In the genomic region with DNA sequence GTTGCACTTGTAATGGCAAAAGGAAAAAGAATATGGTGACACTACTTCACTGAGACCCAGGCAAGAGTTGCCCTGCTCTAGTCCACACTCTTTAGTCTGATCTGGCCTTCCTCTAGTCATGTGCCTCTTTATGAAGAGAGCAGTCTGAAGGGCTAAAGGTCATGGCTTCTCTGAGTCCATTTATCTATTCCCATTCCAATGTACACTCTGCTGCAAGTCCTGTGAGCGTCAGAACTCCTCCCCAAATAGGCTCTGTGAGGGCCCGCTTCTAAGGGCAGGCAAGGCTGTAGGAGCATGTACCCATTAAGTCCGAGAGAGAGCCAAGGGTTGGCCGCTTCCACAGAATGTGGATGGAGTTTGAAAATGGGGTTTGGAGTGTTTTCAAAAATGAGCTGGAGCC, we compare ENCODE assay signal across 1 cellular context.
TF ChIP-seq lines count a peak whose summit lies in the region.

No MANE protein-coding gene starts in this region.

TF ChIP-seq in HepG2, 621 proteins besides CTCF, POLR2A, EP300 and RAD21 (continued from another document and continues in another):
- no peak for TF ChIP-seq ZNF407 (CRISPR knock-in tag; IDR thresholded peaks at IDR 0.05; ENCODE audit: not compliant biosample characterization)
- no peak for TF ChIP-seq IKZF4 (CRISPR knock-in tag; IDR thresholded peaks at IDR 0.05; ENCODE audit: borderline replicate concordance, low read depth, not compliant biosample characterization)
- peak; percentile 39; the same call in 1 of the 2 replicates for TF ChIP-seq CBX5 (CRISPR knock-in tag; IDR thresholded peaks at IDR 0.05; ENCODE audit: borderline replicate concordance)
- TF ChIP-seq, protein P1, sequence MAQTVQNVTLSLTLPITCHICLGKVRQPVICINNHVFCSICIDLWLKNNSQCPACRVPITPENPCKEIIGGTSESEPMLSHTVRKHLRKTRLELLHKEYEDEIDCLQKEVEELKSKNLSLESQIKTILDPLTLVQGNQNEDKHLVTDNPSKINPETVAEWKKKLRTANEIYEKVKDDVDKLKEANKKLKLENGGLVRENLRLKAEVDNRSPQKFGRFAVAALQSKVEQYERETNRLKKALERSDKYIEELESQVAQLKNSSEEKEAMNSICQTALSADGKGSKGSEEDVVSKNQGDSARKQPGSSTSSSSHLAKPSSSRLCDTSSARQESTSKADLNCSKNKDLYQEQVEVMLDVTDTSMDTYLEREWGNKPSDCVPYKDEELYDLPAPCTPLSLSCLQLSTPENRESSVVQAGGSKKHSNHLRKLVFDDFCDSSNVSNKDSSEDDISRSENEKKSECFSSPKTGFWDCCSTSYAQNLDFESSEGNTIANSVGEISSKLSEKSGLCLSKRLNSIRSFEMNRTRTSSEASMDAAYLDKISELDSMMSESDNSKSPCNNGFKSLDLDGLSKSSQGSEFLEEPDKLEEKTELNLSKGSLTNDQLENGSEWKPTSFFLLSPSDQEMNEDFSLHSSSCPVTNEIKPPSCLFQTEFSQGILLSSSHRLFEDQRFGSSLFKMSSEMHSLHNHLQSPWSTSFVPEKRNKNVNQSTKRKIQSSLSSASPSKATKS (CRISPR knock-in tag; IDR thresholded peaks at IDR 0.05): no peak
- TF ChIP-seq PAF1 (CRISPR knock-in tag; IDR thresholded peaks at IDR 0.05): no peak
- peak; percentile 15; the same call in 1 of the 2 replicates for TF ChIP-seq SMC3 (IDR thresholded peaks at IDR 0.05; ENCODE audit: low read length)
- TF ChIP-seq, protein P2, sequence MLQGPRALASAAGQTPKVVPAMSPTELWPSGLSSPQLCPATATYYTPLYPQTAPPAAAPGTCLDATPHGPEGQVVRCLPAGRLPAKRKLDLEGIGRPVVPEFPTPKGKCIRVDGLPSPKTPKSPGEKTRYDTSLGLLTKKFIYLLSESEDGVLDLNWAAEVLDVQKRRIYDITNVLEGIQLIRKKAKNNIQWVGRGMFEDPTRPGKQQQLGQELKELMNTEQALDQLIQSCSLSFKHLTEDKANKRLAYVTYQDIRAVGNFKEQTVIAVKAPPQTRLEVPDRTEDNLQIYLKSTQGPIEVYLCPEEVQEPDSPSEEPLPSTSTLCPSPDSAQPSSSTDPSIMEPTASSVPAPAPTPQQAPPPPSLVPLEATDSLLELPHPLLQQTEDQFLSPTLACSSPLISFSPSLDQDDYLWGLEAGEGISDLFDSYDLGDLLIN (CRISPR knock-in tag; IDR thresholded peaks at IDR 0.05; ENCODE audit: borderline replicate concordance): no peak
- TF ChIP-seq, protein P3, sequence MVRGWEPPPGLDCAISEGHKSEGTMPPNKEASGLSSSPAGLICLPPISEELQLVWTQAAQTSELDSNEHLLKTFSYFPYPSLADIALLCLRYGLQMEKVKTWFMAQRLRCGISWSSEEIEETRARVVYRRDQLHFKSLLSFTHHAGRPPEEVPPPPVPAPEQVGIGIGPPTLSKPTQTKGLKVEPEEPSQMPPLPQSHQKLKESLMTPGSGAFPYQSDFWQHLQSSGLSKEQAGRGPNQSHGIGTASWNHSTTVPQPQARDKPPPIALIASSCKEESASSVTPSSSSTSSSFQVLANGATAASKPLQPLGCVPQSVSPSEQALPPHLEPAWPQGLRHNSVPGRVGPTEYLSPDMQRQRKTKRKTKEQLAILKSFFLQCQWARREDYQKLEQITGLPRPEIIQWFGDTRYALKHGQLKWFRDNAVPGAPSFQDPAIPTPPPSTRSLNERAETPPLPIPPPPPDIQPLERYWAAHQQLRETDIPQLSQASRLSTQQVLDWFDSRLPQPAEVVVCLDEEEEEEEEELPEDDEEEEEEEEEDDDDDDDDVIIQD (CRISPR knock-in tag; IDR thresholded peaks at IDR 0.05; ENCODE audit: low read depth): peak; percentile 92; the same call in 1 of the 2 replicates
- TF ChIP-seq, protein P4, sequence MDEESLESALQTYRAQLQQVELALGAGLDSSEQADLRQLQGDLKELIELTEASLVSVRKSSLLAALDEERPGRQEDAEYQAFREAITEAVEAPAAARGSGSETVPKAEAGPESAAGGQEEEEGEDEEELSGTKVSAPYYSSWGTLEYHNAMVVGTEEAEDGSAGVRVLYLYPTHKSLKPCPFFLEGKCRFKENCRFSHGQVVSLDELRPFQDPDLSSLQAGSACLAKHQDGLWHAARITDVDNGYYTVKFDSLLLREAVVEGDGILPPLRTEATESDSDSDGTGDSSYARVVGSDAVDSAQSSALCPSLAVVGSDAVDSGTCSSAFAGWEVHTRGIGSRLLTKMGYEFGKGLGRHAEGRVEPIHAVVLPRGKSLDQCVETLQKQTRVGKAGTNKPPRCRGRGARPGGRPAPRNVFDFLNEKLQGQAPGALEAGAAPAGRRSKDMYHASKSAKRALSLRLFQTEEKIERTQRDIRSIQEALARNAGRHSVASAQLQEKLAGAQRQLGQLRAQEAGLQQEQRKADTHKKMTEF (CRISPR knock-in tag; IDR thresholded peaks at IDR 0.05): peak; percentile 39; the same call in 1 of the 2 replicates
- TF ChIP-seq NFIB (CRISPR knock-in tag; IDR thresholded peaks at IDR 0.05; ENCODE audit: borderline replicate concordance): no peak
- no peak for TF ChIP-seq YEATS2 (CRISPR knock-in tag; IDR thresholded peaks at IDR 0.05; ENCODE audit: borderline replicate concordance)
- TF ChIP-seq FOXP4 (CRISPR knock-in tag; IDR thresholded peaks at IDR 0.05): peak; percentile 63
- peak; percentile 93 for TF ChIP-seq RARA (CRISPR knock-in tag; IDR thresholded peaks at IDR 0.05)
- TF ChIP-seq, protein P5, sequence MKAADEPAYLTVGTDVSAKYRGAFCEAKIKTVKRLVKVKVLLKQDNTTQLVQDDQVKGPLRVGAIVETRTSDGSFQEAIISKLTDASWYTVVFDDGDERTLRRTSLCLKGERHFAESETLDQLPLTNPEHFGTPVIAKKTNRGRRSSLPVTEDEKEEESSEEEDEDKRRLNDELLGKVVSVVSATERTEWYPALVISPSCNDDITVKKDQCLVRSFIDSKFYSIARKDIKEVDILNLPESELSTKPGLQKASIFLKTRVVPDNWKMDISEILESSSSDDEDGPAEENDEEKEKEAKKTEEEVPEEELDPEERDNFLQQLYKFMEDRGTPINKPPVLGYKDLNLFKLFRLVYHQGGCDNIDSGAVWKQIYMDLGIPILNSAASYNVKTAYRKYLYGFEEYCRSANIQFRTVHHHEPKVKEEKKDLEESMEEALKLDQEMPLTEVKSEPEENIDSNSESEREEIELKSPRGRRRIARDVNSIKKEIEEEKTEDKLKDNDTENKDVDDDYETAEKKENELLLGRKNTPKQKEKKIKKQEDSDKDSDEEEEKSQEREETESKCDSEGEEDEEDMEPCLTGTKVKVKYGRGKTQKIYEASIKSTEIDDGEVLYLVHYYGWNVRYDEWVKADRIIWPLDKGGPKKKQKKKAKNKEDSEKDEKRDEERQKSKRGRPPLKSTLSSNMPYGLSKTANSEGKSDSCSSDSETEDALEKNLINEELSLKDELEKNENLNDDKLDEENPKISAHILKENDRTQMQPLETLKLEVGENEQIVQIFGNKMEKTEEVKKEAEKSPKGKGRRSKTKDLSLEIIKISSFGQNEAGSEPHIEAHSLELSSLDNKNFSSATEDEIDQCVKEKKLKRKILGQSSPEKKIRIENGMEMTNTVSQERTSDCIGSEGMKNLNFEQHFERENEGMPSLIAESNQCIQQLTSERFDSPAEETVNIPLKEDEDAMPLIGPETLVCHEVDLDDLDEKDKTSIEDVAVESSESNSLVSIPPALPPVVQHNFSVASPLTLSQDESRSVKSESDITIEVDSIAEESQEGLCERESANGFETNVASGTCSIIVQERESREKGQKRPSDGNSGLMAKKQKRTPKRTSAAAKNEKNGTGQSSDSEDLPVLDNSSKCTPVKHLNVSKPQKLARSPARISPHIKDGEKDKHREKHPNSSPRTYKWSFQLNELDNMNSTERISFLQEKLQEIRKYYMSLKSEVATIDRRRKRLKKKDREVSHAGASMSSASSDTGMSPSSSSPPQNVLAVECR (CRISPR knock-in tag; IDR thresholded peaks at IDR 0.05; ENCODE audit: borderline replicate concordance): peak; percentile 27; the same call in 1 of the 2 replicates
- TF ChIP-seq ELF4 (CRISPR knock-in tag; IDR thresholded peaks at IDR 0.05; ENCODE audit: borderline replicate concordance): no peak
- no peak for TF ChIP-seq ZNF282 (IDR thresholded peaks at IDR 0.05; ENCODE audit: partially characterized antibody)
- TF ChIP-seq MAX (IDR thresholded peaks at IDR 0.05): peak; percentile 28; the same call in 1 of the 2 replicates
- TF ChIP-seq KAT8 (CRISPR knock-in tag; IDR thresholded peaks at IDR 0.05): peak; percentile 52; the same call in 1 of the 2 replicates
- TF ChIP-seq GABPB1 (CRISPR knock-in tag; IDR thresholded peaks at IDR 0.05): no peak; the same call in 1 of the 2 replicates
- TF ChIP-seq KDM1A (CRISPR knock-in tag; IDR thresholded peaks at IDR 0.05): peak; percentile 62; the same call in 1 of the 2 replicates
- TF ChIP-seq MTF1 (CRISPR knock-in tag; IDR thresholded peaks at IDR 0.05): no peak
- TF ChIP-seq IRF2 (CRISPR knock-in tag; IDR thresholded peaks at IDR 0.05): peak; percentile 78
- no peak for TF ChIP-seq KLF9 (CRISPR knock-in tag; IDR thresholded peaks at IDR 0.05; ENCODE audit: low read depth)
